9 cellular contexts compared by ENCODE assay signal in the genomic region with DNA sequence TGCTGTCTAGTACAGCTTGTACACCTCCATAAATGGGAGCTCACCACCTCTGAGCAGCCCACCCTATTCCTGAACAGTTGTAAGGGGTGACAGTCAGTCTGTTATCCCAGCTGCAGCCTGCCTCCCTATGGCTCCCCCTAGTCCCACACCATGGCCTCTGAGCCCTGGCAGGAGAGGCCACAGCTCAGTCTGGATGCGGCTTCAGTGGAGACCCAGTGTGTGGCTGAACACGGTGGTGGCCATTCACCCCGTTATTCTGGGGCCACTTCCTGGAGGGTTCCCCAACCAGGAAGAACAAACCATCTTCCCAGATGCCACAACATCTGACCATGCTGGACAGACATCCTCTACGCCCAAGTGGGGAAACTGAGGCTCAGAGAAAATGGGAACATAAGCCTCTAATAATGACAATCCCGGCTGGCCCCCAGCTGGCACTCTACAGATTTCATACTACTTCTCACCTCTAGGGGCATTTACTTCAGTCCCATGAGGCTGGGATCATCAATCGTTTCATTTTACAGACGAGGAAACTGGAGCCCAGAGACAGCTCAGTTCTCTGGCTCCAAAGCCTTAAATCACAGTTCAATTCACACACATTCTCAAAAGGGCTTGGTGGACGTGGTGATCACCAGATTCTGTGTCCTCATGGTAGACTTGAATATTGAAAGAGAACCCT. TPM values are rescaled to one million over a fixed set of nuclear protein-coding genes. Genes with fewer than 3 reads are reported as not detected.
DNase-seq lines count a peak whose midpoint lies in the region; ATAC-seq and TF ChIP-seq lines count a peak whose summit lies in the region.
"Had no signal": no experiment of that assay in that cellular context is flagged by ENCODE, and none has a peak within 500 bp of the region (broad histone marks: within the 10 kb centered on the region; RNA-seq: fewer than 3 reads in every experiment).

No MANE protein-coding gene starts in this region.

- H3K4me1 Mint-ChIP-seq in T-helper 17 cell: peaks cover 9% of the 10 kb centered on the region

- peak; percentile 42; the same call in 1 of the 2 replicates for TF ChIP-seq CTCF in BJ (IDR thresholded peaks at IDR 0.05; ENCODE audit: insufficient read depth, low read depth, low read length)
- no peak for TF ChIP-seq CTCF in GM10248 (IDR thresholded peaks at IDR 0.05; ENCODE audit: control extremely low read depth, extremely low read depth, low read depth, missing control alignments)

- CTCF ChIA-PET in BJ (lab: Yijun Ruan, JAX): interaction anchor here (0.7 to 6.8 kb wide), 20 partner anchors 9 to 706 kb away, joined by 3 to 64 read pairs (median 4); a partner anchor contains a TSS
- CTCF ChIA-PET in GM10248 (lab: Yijun Ruan, JAX): interaction anchor here (0.9 to 3.9 kb wide), 8 partner anchors 10 to 372 kb away, joined by 3 to 9 read pairs (median 3); no protein-coding TSS in a partner anchor

- H3K27me3 Mint-ChIP-seq in T-helper 17 cell: peaks cover 76% of the 10 kb centered on the region

- ATAC-seq in T-helper 17 cell: no peak

- H3K9me3 ChIP-seq in T-helper 17 cell (ENCODE audit: control insufficient read depth, low read length, poor library complexity, severe bottlenecking): no peaks in the 10 kb centered on the region
- H3K9me3 ChIP-seq in MG63: no peaks in the 10 kb centered on the region

- H3K36me3 ChIP-seq in BJ (ENCODE audit: control insufficient read depth, insufficient read depth, low read length): no peaks in the 10 kb centered on the region
- no peaks in the 10 kb centered on the region for H3K36me3 ChIP-seq in MG63

- H3K4me3 ChIP-seq in BJ (ENCODE audit: low read depth, low read length): no peak overlapping the region
- H3K4me3 ChIP-seq in MG63: no peak overlapping the region

- no peak overlapping the region for H3K4me3 Mint-ChIP-seq in T-helper 17 cell

- POLR2A ChIA-PET in BJ (lab: Charles Lee) (no interaction called here), GM10248 (lab: Yijun Ruan, JAX) (no interaction called here)

- H3K27ac Mint-ChIP-seq in T-helper 17 cell: no peak overlapping the region

- H3K27me3 ChIP-seq in BJ (ENCODE audit: control insufficient read depth, insufficient read depth, low read length) (peaks cover 7% of the 10 kb centered on the region), MG63 (no peaks in the 10 kb centered on the region)

- H3K36me3 Mint-ChIP-seq in T-helper 17 cell (ENCODE audit: low read depth): peaks cover 2% of the 10 kb centered on the region

- DNase-seq in BJ (ENCODE audit: low read depth): no peak
- peak; percentile 36 for DNase-seq in HCEC 1CT
- DNase-seq in SKM-1 treated with dmso at 0.1 percent for 144 hours (lab: John Stamatoyannopoulos, UW; ENCODE audit: unreplicated experiment): peak; percentile 21
- DNase-seq in iris pigment epithelial cell (ENCODE audit: low read depth): peak; percentile 32
- no peak for DNase-seq in occipital lobe (lab: John Stamatoyannopoulos, UW)
- no peak for DNase-seq in GM10248 (ENCODE audit: extremely low spot score)
- no peak for DNase-seq in T-helper 17 cell
- DNase-seq in MG63: no peak
- DNase-seq: NCI-H524 treated with DMSO at 0.1 percent for 48 hours had no signal

RNA-seq across cellular contexts. Expression of a gene that starts 9.3 kb away (rescaled TPM):
- polyA plus RNA-seq in BJ (2011; rRNA removed): 0.18 and 0.45 TPM in 2 replicates
- polyA minus RNA-seq in BJ (2011; rRNA and poly(A)+ RNA removed): 0.51 and 1.0 TPM in 2 replicates
- total RNA-seq in occipital lobe (9.7 TPM), T-helper 17 cell (under 1 TPM in 1 of 2 donors, not detected in 1; 0.10 TPM)
- total RNA-seq in MG63 (2014; rRNA removed; shearing (Covaris generic); ENCODE audit: low replicate concordance): not detected in 2 replicates

Comparison
In these comparisons a context has a peak if more than half of its experiments do, and no peak if none do; other contexts are left out.
1. DNase-seq: peak in HCEC 1CT (single experiment), SKM-1 treated with dmso at 0.1 percent for 144 hours (single experiment) and iris pigment epithelial cell (single experiment); none in BJ (single experiment), occipital lobe (single experiment), GM10248 (single experiment), T-helper 17 cell (0 of 3) and MG63 (single experiment).